ENCODE assay signal across 20 cellular contexts in genomic region chr3:72563690-72564370, GRCh38.
DNase-seq lines count a peak whose midpoint lies in the region; ATAC-seq and TF ChIP-seq lines count a peak whose summit lies in the region.
"Had no signal": no experiment of that assay in that cellular context is flagged by ENCODE, and none has a peak within 500 bp of the region (broad histone marks: within the 10 kb centered on the region; RNA-seq: fewer than 3 reads in every experiment).

No MANE protein-coding gene starts in this region.

- H3K27ac ChIP-seq in VCaP, result peak overlapping the region; percentile 41
- H3K27ac ChIP-seq: BLaER1, KMS-11, Peyer's patch had no signal

- intact Hi-C loops in mucosa of descending colon (cut with DNase I, micrococcal nuclease), result no loop called here

- no peaks in the 10 kb centered on the region for H3K36me3 ChIP-seq in mucosa of descending colon (ENCODE audit: low read depth)
- H3K36me3 ChIP-seq: BLaER1, Peyer's patch had no signal

- TF ChIP-seq CTCF in LNCaP clone FGC (IDR thresholded peaks at IDR 0.05; ENCODE audit: control insufficient read depth, extremely low read depth, insufficient read depth), result no peak
- TF ChIP-seq CTCF in VCaP (conservative IDR thresholded peaks at IDR 0.05), result no peak
- TF ChIP-seq CTCF in mucosa of descending colon (IDR thresholded peaks at IDR 0.05), result no peak

- H3K4me3 ChIP-seq in LNCaP clone FGC (ENCODE audit: low read depth, low read length) (no peak overlapping the region), mucosa of descending colon (no peak overlapping the region)
- H3K4me3 ChIP-seq: BLaER1, GM23338, Peyer's patch had no signal

- ATAC-seq in mucosa of descending colon, result peak; percentile 77
- no peak for ATAC-seq in HG02763 (IDR thresholded peaks at IDR 0.05; ENCODE audit: unreplicated experiment)
- ATAC-seq: GM23338 had no signal

- DNase-seq in NCI-H2029 treated with DMSO at 0.1 percent for 48 hours (lab: John Stamatoyannopoulos, UW) (peak; percentile 3), NCI-H2029 (lab: John Stamatoyannopoulos, UW) (no peak), LNCaP clone FGC (ENCODE audit: low read depth) (peak; percentile 14), mucosa of descending colon (peak in 1 of 3 donors; percentile 22), MV-4-11 (lab: John Stamatoyannopoulos, UW) (no peak), globus pallidus (ENCODE audit: low spot score) (no peak)
- DNase-seq: CD4-positive, CD25-positive, alpha-beta regulatory T cell; DMS53; H9; IMR-90; NCI-H2081; NCI-H524; NCI-H774; Peyer's patch; SHP77 treated with DMSO at 0.1 percent for 48 hours had no signal

- H3K9me3 ChIP-seq in mucosa of descending colon, result no peaks in the 10 kb centered on the region
- H3K9me3 ChIP-seq: BLaER1, Peyer's patch had no signal

- no peaks in the 10 kb centered on the region for H3K4me1 ChIP-seq in mucosa of descending colon (ENCODE audit: low read depth)
- H3K4me1 ChIP-seq: BLaER1, Peyer's patch had no signal

Comparison
In these comparisons a context has a peak if more than half of its experiments do, and no peak if none do; other contexts are left out.
1. DNase-seq: peak in NCI-H2029 treated with DMSO at 0.1 percent for 48 hours (single experiment) and LNCaP clone FGC (single experiment); none in NCI-H2029 (single experiment), MV-4-11 (single experiment) and globus pallidus (single experiment).